ENCODE assay signal across 31 cellular contexts in the genomic region with DNA sequence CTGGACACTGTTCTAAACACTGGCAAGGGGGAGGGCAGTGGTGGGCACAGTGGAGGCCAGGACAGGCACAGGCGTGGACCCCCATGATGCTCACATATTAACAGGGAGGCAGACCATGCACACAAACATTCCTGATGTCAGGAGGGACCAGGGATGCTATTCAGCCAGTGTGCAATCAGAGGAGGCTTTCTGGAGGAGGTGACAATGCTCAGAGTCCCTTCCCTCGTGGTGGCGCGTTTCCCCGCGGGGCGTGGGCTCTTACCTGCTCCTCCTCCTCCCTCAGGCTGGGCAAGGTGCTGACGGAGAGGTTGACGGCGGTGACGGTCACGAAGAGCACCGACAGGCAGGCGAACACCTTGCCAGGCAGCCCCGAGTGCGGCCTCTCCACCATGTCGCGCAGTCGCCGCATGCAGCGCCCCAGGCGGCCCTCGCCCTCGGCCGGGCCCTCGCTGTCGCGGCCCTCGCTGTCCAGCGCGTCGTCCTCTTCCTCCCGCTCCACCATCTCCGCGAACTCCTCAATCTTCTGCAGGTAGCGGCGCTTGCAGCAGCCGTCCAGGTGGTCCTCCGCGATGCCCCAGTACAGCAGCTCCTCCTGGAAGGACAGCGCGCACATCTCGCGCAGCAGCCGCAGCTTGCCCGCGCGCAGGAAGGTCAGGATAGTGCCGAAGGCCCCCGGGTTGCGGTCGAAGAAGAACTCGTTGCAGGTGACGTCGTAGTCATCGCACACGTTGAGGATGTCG. TPM values are rescaled to one million over a fixed set of nuclear protein-coding genes. Genes with fewer than 3 reads are reported as not detected.
"Had no signal": no experiment of that assay in that cellular context is flagged by ENCODE, and none has a peak within 500 bp of the region (broad histone marks: within the 10 kb centered on the region; RNA-seq: fewer than 3 reads in every experiment).

No MANE protein-coding gene starts in this region.

- H3K36me3 ChIP-seq: adrenal gland, esophagus squamous epithelium had no signal

- ATAC-seq: activated CD4-positive, alpha-beta T cell treated with anti-CD3 and anti-CD28 coated beads for 36 hours; activated CD8-positive, alpha-beta memory T cell treated with anti-CD3 and anti-CD28 coated beads, Interleukin-2, amount 10 ng/mL, durations not matched to agents 7 days and 5 days; activated CD8-positive, alpha-beta T cell treated with anti-CD3 and anti-CD28 coated beads, Interleukin-2, amount 10 ng/mL, durations not matched to agents 7 days and 5 days; activated naive CD8-positive, alpha-beta T cell treated with anti-CD3 and anti-CD28 coated beads, Interleukin-2, amount 50 U/mL, for 24 hours; body of pancreas; effector memory CD8-positive, alpha-beta T cell; T-helper 17 cell had no signal

- H3K27me3 ChIP-seq: body of pancreas had no signal

- FAIRE-seq: colon, endothelial cell of umbilical vein, frontal cortex had no signal

- H3K4me1 ChIP-seq: adrenal gland, body of pancreas, esophagus squamous epithelium had no signal

- H3K4me3 ChIP-seq: adrenal gland, body of pancreas, esophagus squamous epithelium had no signal

- H3K9me3 ChIP-seq: adrenal gland, body of pancreas, esophagus squamous epithelium had no signal

- H3K27ac ChIP-seq: adrenal gland, body of pancreas, epithelial cell of prostate, esophagus squamous epithelium had no signal

- DNase-seq: activated CD4-positive, alpha-beta memory T cell treated with anti-CD3 and anti-CD28 coated beads for 36 hours; activated CD4-positive, alpha-beta T cell treated with anti-CD3 and anti-CD28 coated beads for 36 hours; activated CD4-positive, alpha-beta T cell treated with anti-CD3 and anti-CD28 coated beads, Interleukin-2, amount 10 ng/mL, durations not matched to agents 24 days and 14 days; activated CD4-positive, CD25-positive, alpha-beta regulatory T cell; activated CD4-positive, CD25-positive, alpha-beta regulatory T cell treated with anti-CD3 and anti-CD28 coated beads, Interleukin-2, amount 50 U/mL, for 72 hours; activated CD8-positive, alpha-beta memory T cell treated with anti-CD3 and anti-CD28 coated beads, Interleukin-2, amount 10 ng/mL, durations not matched to agents 7 days and 5 days; activated CD8-positive, alpha-beta memory T cell treated with anti-CD3 and anti-CD28 coated beads, Interleukin-2, amount 50 U/mL, for 4 hours; activated CD8-positive, alpha-beta T cell treated with anti-CD3 and anti-CD28 coated beads, Interleukin-2, amount 10 ng/mL, durations not matched to agents 7 days and 5 days; activated effector memory CD4-positive, alpha-beta T cell treated with anti-CD3 and anti-CD28 coated beads, Interleukin-2, amount 50 U/mL, for 16 hours; activated naive CD4-positive, alpha-beta T cell treated with anti-CD3 and anti-CD28 coated beads for 36 hours; activated naive CD8-positive, alpha-beta T cell treated with anti-CD3 and anti-CD28 coated beads for 36 hours; activated naive CD8-positive, alpha-beta T cell treated with anti-CD3 and anti-CD28 coated beads, Interleukin-2, amount 50 U/mL, for 24 hours; activated T-cell treated with anti-CD3 and anti-CD28 coated beads, Interleukin-2, amount 50 U/mL, for 1 hour; activated T-cell treated with anti-CD3 and anti-CD28 coated beads, Interleukin-2, amount 50 U/mL, for 48 hours; adrenal gland; amygdala; aorta; body of pancreas; cortex of kidney; dermis blood vessel endothelial cell; effector CD4-positive, alpha-beta T cell; effector memory CD8-positive, alpha-beta T cell; esophagus squamous epithelium; head of caudate nucleus; T-helper 1 cell; T-helper 17 cell; T1000 had no signal

RNA-seq across cellular contexts. Expression of a gene that starts 13.4 kb away (rescaled TPM):
- total RNA-seq: activated CD8-positive, alpha-beta T cell treated with anti-CD3 and anti-CD28 coated beads, Interleukin-2, amount 10 ng/mL, durations not matched to agents 7 days and 5 days had no signal
